ENCODE assay signal across 17 cellular contexts in the genomic region with DNA sequence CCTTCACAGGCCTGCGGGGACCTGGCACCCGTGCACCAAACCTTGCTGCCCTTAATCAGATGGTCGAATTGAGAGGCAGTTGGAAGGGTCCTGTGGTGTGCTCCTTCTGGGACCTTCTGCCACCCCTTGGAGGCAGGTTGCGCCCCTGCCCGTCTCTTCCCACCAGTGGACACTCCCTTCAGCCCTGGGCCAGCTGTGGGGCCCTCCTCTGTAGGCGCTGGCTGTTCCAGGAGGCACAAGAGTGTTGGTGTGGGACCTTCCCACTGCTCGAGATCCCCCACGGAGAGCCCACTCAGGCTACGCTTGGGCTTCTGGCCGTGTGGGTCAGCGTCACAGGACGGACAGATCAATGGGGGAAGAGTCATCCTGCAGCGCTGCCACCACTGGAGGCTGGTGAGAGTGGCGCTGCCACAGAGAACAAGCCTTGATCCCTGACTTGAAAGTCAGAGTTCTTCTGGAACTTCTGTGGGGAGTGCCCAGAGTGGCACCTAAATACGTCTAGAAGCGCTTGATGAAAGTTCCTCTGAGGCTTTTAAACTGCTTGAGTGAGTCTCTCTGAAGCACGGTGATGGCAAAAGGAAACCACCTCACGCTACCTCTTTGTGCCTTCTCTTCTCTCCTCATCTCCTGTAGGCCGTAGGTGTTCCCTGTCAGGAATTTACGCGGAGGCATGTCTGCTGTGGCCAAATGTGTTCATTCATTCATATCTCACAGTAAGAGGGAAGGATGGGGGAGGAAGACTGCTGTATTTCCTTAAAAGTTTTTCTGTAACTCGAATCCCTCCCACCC. TPM values are rescaled to one million over a fixed set of nuclear protein-coding genes. Genes with fewer than 3 reads are reported as not detected.
DNase-seq lines count a peak whose midpoint lies in the region; ATAC-seq and TF ChIP-seq lines count a peak whose summit lies in the region.
"Had no signal": no experiment of that assay in that cellular context is flagged by ENCODE, and none has a peak within 500 bp of the region (broad histone marks: within the 10 kb centered on the region; RNA-seq: fewer than 3 reads in every experiment).

No MANE protein-coding gene starts in this region.

- no peak for TF ChIP-seq POLR2A in esophagus squamous epithelium (IDR thresholded peaks at IDR 0.05)

- no peak overlapping the region for H3K27ac Mint-ChIP-seq in CD4-positive, alpha-beta T cell
- H3K27ac Mint-ChIP-seq: effector memory CD8-positive, alpha-beta T cell had no signal

- H3K9ac ChIP-seq in PC-3 (ENCODE audit: low read length) (no peak overlapping the region), skeletal muscle satellite cell (ENCODE audit: low read depth, low read length) (no peak overlapping the region)

- intact Hi-C loops in PC-3 (cut with micrococcal nuclease), result no loop called here
- intact Hi-C loops in esophagus squamous epithelium (cut with DNase I), result no loop called here
- intact Hi-C loops in CD4-positive, alpha-beta T cell (cut with DNase I, micrococcal nuclease), result no loop called here

- no peaks in the 10 kb centered on the region for H3K9me2 ChIP-seq in PC-3 (replicated peaks; ENCODE audit: low read length)

- DNase-seq in activated effector memory CD4-positive, alpha-beta T cell treated with anti-CD3 and anti-CD28 coated beads, Interleukin-2, amount 50 U/mL, for 16 hours, result peak; percentile 50
- no peak for DNase-seq in activated effector memory CD4-positive, alpha-beta T cell treated with Interleukin-2 at 50 U/mL for 16 hours
- no peak for DNase-seq in PC-3
- DNase-seq in esophagus squamous epithelium (lab: John Stamatoyannopoulos, UW), result no peak
- DNase-seq in CD4-positive, alpha-beta T cell, result no peak
- DNase-seq in SHP77 (lab: John Stamatoyannopoulos, UW), result no peak
- DNase-seq: activated CD8-positive, alpha-beta memory T cell treated with anti-CD3 and anti-CD28 coated beads, Interleukin-2, amount 50 U/mL, for 48 hours; effector memory CD8-positive, alpha-beta T cell; naive thymus-derived CD8-positive, alpha-beta T cell; NCI-H2081; NCI-H526 treated with DMSO at 0.1 percent for 48 hours; stimulated activated CD4-positive, alpha-beta T cell treated with anti-CD3 and anti-CD28 coated beads, Interleukin-15, amount 100 ng/mL, for 24 hours; SW 1271 had no signal

- H3K4me1 ChIP-seq in PC-3 (ENCODE audit: insufficient read depth, low read length) (peaks cover 23% of the 10 kb centered on the region), esophagus squamous epithelium (peaks cover 6 to 53% (median 11%) of the 10 kb centered on the region in 3 donors), skeletal muscle satellite cell (ENCODE audit: control insufficient read depth, insufficient read depth, low read length) (peaks cover 16% of the 10 kb centered on the region)

- H3K36me3 Mint-ChIP-seq in CD4-positive, alpha-beta T cell (ENCODE audit: low read depth), result peaks cover 29% of the 10 kb centered on the region

- H3K27me3 Mint-ChIP-seq in CD4-positive, alpha-beta T cell, result no peaks in the 10 kb centered on the region
- H3K27me3 Mint-ChIP-seq: effector memory CD8-positive, alpha-beta T cell; naive thymus-derived CD8-positive, alpha-beta T cell had no signal

- H3K4me1 Mint-ChIP-seq in CD4-positive, alpha-beta T cell (ENCODE audit: low read depth), result peaks cover 87% of the 10 kb centered on the region

- H4K20me1 ChIP-seq in PC-3 (ENCODE audit: low read length), result no peaks in the 10 kb centered on the region

- H3K4me3 ChIP-seq in PC-3 (ENCODE audit: low read length), result no peak overlapping the region
- no peak overlapping the region for H3K4me3 ChIP-seq in esophagus squamous epithelium
- H3K4me3 ChIP-seq in skeletal muscle satellite cell (ENCODE audit: low read length), result no peak overlapping the region
- H3K4me3 ChIP-seq: left ventricle myocardium inferior, PC-9 had no signal

- H3K27me3 ChIP-seq in PC-3 (ENCODE audit: low read length) (no peaks in the 10 kb centered on the region), esophagus squamous epithelium (no peaks in the 10 kb centered on the region), skeletal muscle satellite cell (ENCODE audit: control insufficient read depth, insufficient read depth, low read length) (no peaks in the 10 kb centered on the region)
- H3K27me3 ChIP-seq in CD4-positive, alpha-beta T cell (ENCODE audit: control insufficient read depth, insufficient read depth, low read length), result no peaks in the 10 kb centered on the region

- no TSS peak for BruUV-seq in PC-3 (replicated peaks; lab: Mats Ljungman, UMichigan)

- H3K27ac ChIP-seq in PC-3 (ENCODE audit: low read length) (peak overlapping the region; percentile 65), esophagus squamous epithelium (peak overlapping the region; percentile 58 to 70 (median 64))
- no peak overlapping the region for H3K27ac ChIP-seq in CD4-positive, alpha-beta T cell (ENCODE audit: low read depth, low read length)
- H3K27ac ChIP-seq: left ventricle myocardium inferior, PC-9 had no signal

- no peaks in the 10 kb centered on the region for H3K9me3 Mint-ChIP-seq in CD4-positive, alpha-beta T cell
- H3K9me3 Mint-ChIP-seq: effector memory CD8-positive, alpha-beta T cell; naive thymus-derived CD8-positive, alpha-beta T cell had no signal

- H3K4me3 Mint-ChIP-seq in CD4-positive, alpha-beta T cell, result no peak overlapping the region
- H3K4me3 Mint-ChIP-seq: effector memory CD8-positive, alpha-beta T cell had no signal

- no peak overlapping the region for H2AFZ ChIP-seq in PC-3 (ENCODE audit: low read length)
- H2AFZ ChIP-seq: PC-9 had no signal

- peaks cover 83% of the 10 kb centered on the region for H3K79me2 ChIP-seq in PC-3 (ENCODE audit: low read length)

- H3K4me2 ChIP-seq in PC-3 (ENCODE audit: low read length) (0 out of 2 replicates have a peak overlapping the region, but pooled peaks have one; percentile 11), skeletal muscle satellite cell (ENCODE audit: low read length) (peak overlapping the region; percentile 59)
- H3K4me2 ChIP-seq: PC-9 had no signal

- H3K36me3 ChIP-seq in PC-3 (ENCODE audit: low read depth, low read length) (no peaks in the 10 kb centered on the region; the same call in 1 of the 2 replicates), esophagus squamous epithelium (peaks cover 0 to 1% (median 0%) of the 10 kb centered on the region in 3 donors), skeletal muscle satellite cell (ENCODE audit: insufficient read depth, low read length) (peaks cover 5% of the 10 kb centered on the region)
- H3K36me3 ChIP-seq: left ventricle myocardium inferior had no signal

- no peak for TF ChIP-seq CTCF in PC-3 (conservative IDR thresholded peaks at IDR 0.05; ENCODE audit: low read depth, low read length)
- no peak for TF ChIP-seq CTCF in esophagus squamous epithelium (IDR thresholded peaks at IDR 0.05)
- TF ChIP-seq CTCF in CD4-positive, alpha-beta T cell (IDR thresholded peaks at IDR 0.05), result no peak

- POLR2A ChIA-PET in PC-3 (lab: Charles Lee; ENCODE audit: unreplicated experiment), result no interaction called here
- POLR2A ChIA-PET in CD4-positive, alpha-beta T cell (lab: Charles Lee), result no interaction called here

- 72 to 80% methylated on average over 12 to 13 of the region's 22 CpGs for WGBS in esophagus squamous epithelium, 2 donors

- CTCF ChIA-PET in PC-3 (lab: Charles Lee), result no interaction called here
- CTCF ChIA-PET in CD4-positive, alpha-beta T cell (lab: Charles Lee), result no interaction called here

- H3K9me3 ChIP-seq in PC-3 (ENCODE audit: low read length) (no peaks in the 10 kb centered on the region), esophagus squamous epithelium (no peaks in the 10 kb centered on the region), skeletal muscle satellite cell (replicated peaks; ENCODE audit: low read length) (no peaks in the 10 kb centered on the region)
- H3K9me3 ChIP-seq in CD4-positive, alpha-beta T cell (ENCODE audit: control insufficient read depth, low read length), result no peaks in the 10 kb centered on the region
- H3K9me3 ChIP-seq: left ventricle myocardium inferior had no signal

- no peak for ATAC-seq in PC-3
- ATAC-seq in CD4-positive, alpha-beta T cell (ENCODE audit: poor library complexity), result no peak
- ATAC-seq in activated CD4-positive, CD25-positive, alpha-beta regulatory T cell treated with anti-CD3 and anti-CD28 coated beads, Interleukin-2, amount 50 U/mL, for 24 hours, result no peak
- ATAC-seq: effector memory CD8-positive, alpha-beta T cell; naive thymus-derived CD8-positive, alpha-beta T cell had no signal

- H3F3A ChIP-seq in PC-3 (ENCODE audit: low read length, unreplicated experiment), result no peaks in the 10 kb centered on the region

RNA-seq across cellular contexts. Expression of gene TRAF3, which starts 48.3 kb away (rescaled TPM):
- total RNA-seq in PC-3 (2014; rRNA removed) (19.4 and 35.0 TPM in 2 replicates), esophagus squamous epithelium (10 to 100 TPM; 11.2 to 19.3 (median 13.2) TPM)
- 12.2 and 25.6 TPM in 2 replicates for total RNA-seq in skeletal muscle satellite cell (2012; rRNA removed)
- 10 to 100 TPM; 27.1 to 32.4 TPM for total RNA-seq in CD4-positive, alpha-beta T cell
